In the genomic region with DNA sequence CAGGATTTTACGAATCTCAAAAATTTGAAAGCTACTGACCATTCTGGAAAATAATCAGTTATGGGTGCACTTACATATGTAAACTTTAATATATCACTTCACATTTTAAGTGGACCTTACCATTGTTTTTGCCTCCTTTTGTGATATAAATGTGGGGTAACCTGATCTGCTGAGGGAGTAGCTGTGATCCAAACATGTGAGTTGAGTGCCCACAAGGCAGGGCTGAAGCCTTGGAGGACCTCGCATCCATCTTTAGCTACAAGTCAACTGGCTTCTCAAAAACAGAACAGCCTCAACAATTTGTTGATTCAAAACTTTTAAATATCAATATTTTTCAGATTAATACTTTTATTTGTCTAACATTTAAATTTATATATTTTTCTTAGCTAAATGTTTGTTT, we compare ENCODE assay signal across 1 cellular context.
TF ChIP-seq lines count a peak whose summit lies in the region.

No MANE protein-coding gene starts in this region.

TF ChIP-seq in K562, 482 proteins besides CTCF, POLR2A, EP300 and RAD21 (continued from another document):
- TF ChIP-seq, protein P1, sequence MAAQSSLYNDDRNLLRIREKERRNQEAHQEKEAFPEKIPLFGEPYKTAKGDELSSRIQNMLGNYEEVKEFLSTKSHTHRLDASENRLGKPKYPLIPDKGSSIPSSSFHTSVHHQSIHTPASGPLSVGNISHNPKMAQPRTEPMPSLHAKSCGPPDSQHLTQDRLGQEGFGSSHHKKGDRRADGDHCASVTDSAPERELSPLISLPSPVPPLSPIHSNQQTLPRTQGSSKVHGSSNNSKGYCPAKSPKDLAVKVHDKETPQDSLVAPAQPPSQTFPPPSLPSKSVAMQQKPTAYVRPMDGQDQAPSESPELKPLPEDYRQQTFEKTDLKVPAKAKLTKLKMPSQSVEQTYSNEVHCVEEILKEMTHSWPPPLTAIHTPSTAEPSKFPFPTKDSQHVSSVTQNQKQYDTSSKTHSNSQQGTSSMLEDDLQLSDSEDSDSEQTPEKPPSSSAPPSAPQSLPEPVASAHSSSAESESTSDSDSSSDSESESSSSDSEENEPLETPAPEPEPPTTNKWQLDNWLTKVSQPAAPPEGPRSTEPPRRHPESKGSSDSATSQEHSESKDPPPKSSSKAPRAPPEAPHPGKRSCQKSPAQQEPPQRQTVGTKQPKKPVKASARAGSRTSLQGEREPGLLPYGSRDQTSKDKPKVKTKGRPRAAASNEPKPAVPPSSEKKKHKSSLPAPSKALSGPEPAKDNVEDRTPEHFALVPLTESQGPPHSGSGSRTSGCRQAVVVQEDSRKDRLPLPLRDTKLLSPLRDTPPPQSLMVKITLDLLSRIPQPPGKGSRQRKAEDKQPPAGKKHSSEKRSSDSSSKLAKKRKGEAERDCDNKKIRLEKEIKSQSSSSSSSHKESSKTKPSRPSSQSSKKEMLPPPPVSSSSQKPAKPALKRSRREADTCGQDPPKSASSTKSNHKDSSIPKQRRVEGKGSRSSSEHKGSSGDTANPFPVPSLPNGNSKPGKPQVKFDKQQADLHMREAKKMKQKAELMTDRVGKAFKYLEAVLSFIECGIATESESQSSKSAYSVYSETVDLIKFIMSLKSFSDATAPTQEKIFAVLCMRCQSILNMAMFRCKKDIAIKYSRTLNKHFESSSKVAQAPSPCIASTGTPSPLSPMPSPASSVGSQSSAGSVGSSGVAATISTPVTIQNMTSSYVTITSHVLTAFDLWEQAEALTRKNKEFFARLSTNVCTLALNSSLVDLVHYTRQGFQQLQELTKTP (IDR thresholded peaks at IDR 0.05; ENCODE audit: low read depth in 1 of 2, partially characterized antibody in 2 of 2) = no peak
- no peak for TF ChIP-seq SP2 (IDR thresholded peaks at IDR 0.05; ENCODE audit: extremely low read depth, low read depth, low read length, poor library complexity, severe bottlenecking)
- TF ChIP-seq ZNF699 (CRISPR knock-in tag; IDR thresholded peaks at IDR 0.05; ENCODE audit: insufficient replicate concordance) = no peak
